20 cellular contexts compared by ENCODE assay signal in the genomic region with DNA sequence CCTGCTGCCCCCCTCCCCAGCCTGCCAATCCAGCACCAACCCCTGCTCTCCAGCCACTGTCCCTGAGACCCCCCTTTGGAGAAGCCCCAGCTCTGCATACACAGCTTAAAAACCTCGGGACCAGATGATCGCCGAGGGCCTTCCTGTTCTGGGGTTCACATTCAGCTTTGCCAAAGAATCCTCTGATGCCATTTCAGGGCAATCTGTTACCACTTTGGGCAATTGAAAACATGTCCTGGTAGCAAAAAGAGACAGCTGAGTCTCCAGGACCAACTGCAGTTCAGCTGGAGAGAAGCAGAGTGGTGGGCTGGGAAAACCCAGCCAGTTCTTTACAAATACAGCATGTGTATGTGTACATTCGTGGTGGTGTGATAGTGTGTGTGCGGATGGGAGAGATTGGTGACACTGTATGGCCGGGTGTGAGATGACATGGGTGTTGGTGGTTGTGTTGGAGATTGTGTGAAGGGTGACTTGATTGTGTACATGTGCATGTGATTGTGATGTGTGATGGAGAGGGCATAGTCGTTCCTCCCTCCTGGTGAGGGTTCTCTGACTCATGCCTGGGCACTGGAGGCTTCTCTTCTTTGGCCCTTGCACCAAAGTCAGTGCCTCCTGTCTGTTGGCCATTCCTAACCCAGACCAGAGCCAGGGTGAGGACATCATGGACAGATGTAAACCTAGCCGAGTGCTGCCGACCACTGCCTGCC. TPM values are rescaled to one million over a fixed set of nuclear protein-coding genes. Genes with fewer than 3 reads are reported as not detected.
DNase-seq lines count a peak whose midpoint lies in the region; ATAC-seq and TF ChIP-seq lines count a peak whose summit lies in the region.
"Had no signal": no experiment of that assay in that cellular context is flagged by ENCODE, and none has a peak within 500 bp of the region (broad histone marks: within the 10 kb centered on the region; RNA-seq: fewer than 3 reads in every experiment).

No MANE protein-coding gene starts in this region.

- H4K20me1 ChIP-seq in osteoblast (ENCODE audit: insufficient read depth, low read length) = no peaks in the 10 kb centered on the region

- peaks cover 0 to 53% (median 36%) of the 10 kb centered on the region in 12 donors for H3K4me1 ChIP-seq in heart left ventricle
- H3K4me1 ChIP-seq in osteoblast (ENCODE audit: insufficient read depth, low read length) = peaks cover 4% of the 10 kb centered on the region
- no peaks in the 10 kb centered on the region for H3K4me1 ChIP-seq in uterus
- H3K4me1 ChIP-seq in esophagus squamous epithelium = peaks cover 0 to 46% (median 14%) of the 10 kb centered on the region in 3 donors
- H3K4me1 ChIP-seq: foreskin keratinocyte, HAP-1 had no signal

- H2AFZ ChIP-seq in osteoblast (ENCODE audit: low read length) = no peak overlapping the region

- no peaks in the 10 kb centered on the region for H3K79me2 ChIP-seq in osteoblast (ENCODE audit: insufficient read depth, low read length)

- H3K9me3 ChIP-seq in heart left ventricle (no peaks in the 10 kb centered on the region), osteoblast (ENCODE audit: low read depth, low read length) (no peaks in the 10 kb centered on the region), uterus (no peaks in the 10 kb centered on the region), esophagus squamous epithelium (no peaks in the 10 kb centered on the region)
- H3K9me3 ChIP-seq: HAP-1 had no signal

- no peak for ATAC-seq in heart left ventricle
- no peak for ATAC-seq in Right ventricle myocardium inferior
- ATAC-seq in HG02798 (IDR thresholded peaks at IDR 0.05; ENCODE audit: poor library complexity, unreplicated experiment) = no peak
- ATAC-seq: activated CD8-positive, alpha-beta T cell treated with anti-CD3 and anti-CD28 coated beads for 36 hours; foreskin keratinocyte; stimulated activated effector memory CD8-positive, alpha-beta T cell treated with anti-CD3 and anti-CD28 coated beads, Interleukin-12 subunit alpha, Interleukin-12 subunit beta, amount 100 ng/mL, for 72 hours had no signal

- peaks cover 0 to 10% (median 0%) of the 10 kb centered on the region in 9 donors for H3K36me3 ChIP-seq in heart left ventricle
- no peaks in the 10 kb centered on the region for H3K36me3 ChIP-seq in osteoblast (ENCODE audit: insufficient read depth, low read length)
- no peaks in the 10 kb centered on the region for H3K36me3 ChIP-seq in uterus
- H3K36me3 ChIP-seq in esophagus squamous epithelium = no peaks in the 10 kb centered on the region
- H3K36me3 ChIP-seq: HAP-1 had no signal

- H3K27me3 ChIP-seq in heart left ventricle (no peaks in the 10 kb centered on the region), osteoblast (ENCODE audit: insufficient read depth, low read length) (no peaks in the 10 kb centered on the region), uterus (no peaks in the 10 kb centered on the region), esophagus squamous epithelium (no peaks in the 10 kb centered on the region)
- H3K27me3 ChIP-seq: foreskin keratinocyte had no signal

- no peak for TF ChIP-seq CTCF in heart left ventricle (IDR thresholded peaks at IDR 0.05)
- no peak for TF ChIP-seq CTCF in coronary artery (IDR thresholded peaks at IDR 0.05)
- TF ChIP-seq CTCF in osteoblast (IDR thresholded peaks at IDR 0.05; ENCODE audit: extremely low read depth, low read depth, low read length) = no peak
- no peak for TF ChIP-seq CTCF in uterus (IDR thresholded peaks at IDR 0.05)
- no peak for TF ChIP-seq CTCF in esophagus squamous epithelium (IDR thresholded peaks at IDR 0.05)

- TF ChIP-seq POLR2A in heart left ventricle (IDR thresholded peaks at IDR 0.05) = no peak
- TF ChIP-seq POLR2A in uterus (IDR thresholded peaks at IDR 0.05) = no peak
- TF ChIP-seq POLR2A in esophagus squamous epithelium (IDR thresholded peaks at IDR 0.05) = no peak

- no peak overlapping the region for H3K4me2 ChIP-seq in osteoblast (ENCODE audit: insufficient read depth, low read length)
- H3K4me2 ChIP-seq: KMS-11 had no signal

- H3K4me3 ChIP-seq in heart left ventricle (no peak overlapping the region), coronary artery (no peak overlapping the region), osteoblast (ENCODE audit: insufficient read depth, low read length) (no peak overlapping the region), uterus (no peak overlapping the region), esophagus squamous epithelium (no peak overlapping the region)
- H3K4me3 ChIP-seq: HAP-1, SK-N-MC had no signal

- peak overlapping the region in 7 of 12 donors; percentile 12 to 59 (median 43) for H3K27ac ChIP-seq in heart left ventricle
- H3K27ac ChIP-seq in coronary artery = peak overlapping the region; percentile 27 to 29
- H3K27ac ChIP-seq in osteoblast (ENCODE audit: low read depth, low read length) = no peak overlapping the region
- H3K27ac ChIP-seq in uterus = peak overlapping the region; percentile 4 to 31
- H3K27ac ChIP-seq in esophagus squamous epithelium = peak overlapping the region in 2 of 4 donors; percentile 44 to 48
- H3K27ac ChIP-seq: foreskin keratinocyte, KMS-11, SK-N-MC had no signal

- WGBS in heart left ventricle, 4 donors = 69 to 83% (median 79%) methylated on average over 9 of the region's 9 CpGs
- WGBS in esophagus squamous epithelium, 2 donors = 76 to 79% methylated on average over 9 of the region's 9 CpGs

- intact Hi-C loops in heart left ventricle (cut with DNase I) = no loop called here
- intact Hi-C loops in Right ventricle myocardium inferior (cut with DNase I) = no loop called here
- intact Hi-C loops in uterus (cut with DNase I; ENCODE audit: low total_unique reads) = no loop called here
- intact Hi-C loops in esophagus squamous epithelium (cut with DNase I) = no loop called here

- DNase-seq in heart left ventricle (peak in 1 of 5 donors; percentile 7), Right ventricle myocardium inferior (ENCODE audit: missing footprints) (no peak), coronary artery (ENCODE audit: low spot score) (no peak), osteoblast (ENCODE audit: insufficient read length, low spot score, missing footprints) (peak; percentile 90), uterus (no peak), esophagus squamous epithelium (lab: John Stamatoyannopoulos, UW) (no peak), NCI-H146 (lab: John Stamatoyannopoulos, UW) (no peak)
- DNase-seq: activated CD4-positive, CD25-positive, alpha-beta regulatory T cell; activated CD8-positive, alpha-beta T cell treated with anti-CD3 and anti-CD28 coated beads for 36 hours; activated T-cell treated with anti-CD3 and anti-CD28 coated beads, Interleukin-2, amount 50 U/mL, for 24 hours; foreskin keratinocyte; mammary epithelial cell; NCI-H1048; NCI-H2081; T-helper 9 cell had no signal

RNA-seq across cellular contexts. Expression of a gene that starts 48.5 kb away (rescaled TPM):
- 100 to 1,000 TPM; 113 to 420 (median 206) TPM for total RNA-seq in heart left ventricle
- 100 to 1,000 TPM; 220 to 256 TPM for polyA plus RNA-seq in heart left ventricle
- total RNA-seq in Right ventricle myocardium inferior = 284 TPM
- 0.59 and 0.72 TPM in 2 replicates for total RNA-seq in osteoblast
- total RNA-seq in uterus = 100 to 1,000 TPM in 3 of 4 donors, 10 to 100 TPM in 1; 69.6 to 477 (median 370) TPM
- total RNA-seq in esophagus squamous epithelium = 100 to 1,000 TPM in 1 of 4 donors, 10 to 100 TPM in 3; 14.9 to 159 (median 44.7) TPM
- total RNA-seq: foreskin keratinocyte had no signal
